1 cellular context compared by ENCODE assay signal in genomic region chr10:22334414-22335203, GRCh38.
TF ChIP-seq lines count a peak whose summit lies in the region.

No MANE protein-coding gene starts in this region.

TF ChIP-seq in A549, 52 proteins besides CTCF, POLR2A, EP300 and RAD21 (continued from another document):
- no peak for TF ChIP-seq ZC3H11A (IDR thresholded peaks at IDR 0.05)
